1 cellular context compared by ENCODE assay signal in genomic region chr17:38749222-38750043, GRCh38.
TF ChIP-seq lines count a peak whose summit lies in the region.

No MANE protein-coding gene starts in this region.

TF ChIP-seq in HepG2, 621 proteins besides CTCF, POLR2A, EP300 and RAD21 (continued from another document and continues in another):
- TF ChIP-seq ETS1 (CRISPR knock-in tag; IDR thresholded peaks at IDR 0.05) (0 out of 2 replicates have a peak, but pooled peaks have one; percentile 28), GLMP (CRISPR knock-in tag; IDR thresholded peaks at IDR 0.05; ENCODE audit: borderline replicate concordance) (no peak), ZNF576 (CRISPR knock-in tag; IDR thresholded peaks at IDR 0.05) (no peak), RORA (CRISPR knock-in tag; IDR thresholded peaks at IDR 0.05) (no peak), ZNF136 (CRISPR knock-in tag; IDR thresholded peaks at IDR 0.05; ENCODE audit: low read depth) (0 out of 2 replicates have a peak, but pooled peaks have one; percentile 63), THAP7 (CRISPR knock-in tag; IDR thresholded peaks at IDR 0.05) (peak; percentile 87), KMT2B (CRISPR knock-in tag; IDR thresholded peaks at IDR 0.05) (peak; percentile 51; the same call in 1 of the 2 replicates), TCF12 (IDR thresholded peaks at IDR 0.05) (no peak), TCF12 (CRISPR knock-in tag; IDR thresholded peaks at IDR 0.05) (no peak), ZNF567 (CRISPR knock-in tag; IDR thresholded peaks at IDR 0.05; ENCODE audit: borderline replicate concordance) (no peak; the same call in 1 of the 2 replicates), ZNF337 (CRISPR knock-in tag; IDR thresholded peaks at IDR 0.05; ENCODE audit: borderline replicate concordance, low read depth) (no peak), ZNF883 (CRISPR knock-in tag; IDR thresholded peaks at IDR 0.05; ENCODE audit: not compliant biosample characterization) (peak; percentile 63), MXI1 (IDR thresholded peaks at IDR 0.05; ENCODE audit: borderline replicate concordance, low read depth, low read length) (peak; percentile 32; the same call in 1 of the 3 replicates), ZNF784 (CRISPR knock-in tag; IDR thresholded peaks at IDR 0.05; ENCODE audit: borderline replicate concordance) (peak; percentile 92; the same call in 1 of the 2 replicates), XBP1 (CRISPR knock-in tag; IDR thresholded peaks at IDR 0.05) (0 out of 2 replicates have a peak, but pooled peaks have one; percentile 45), TBX3 (IDR thresholded peaks at IDR 0.05; ENCODE audit: borderline replicate concordance) (no peak), ZNF556 (CRISPR knock-in tag; IDR thresholded peaks at IDR 0.05; ENCODE audit: borderline replicate concordance) (no peak), ARNTL (CRISPR knock-in tag; IDR thresholded peaks at IDR 0.05) (peak; percentile 68; the same call in 1 of the 2 replicates), ZNF674 (CRISPR knock-in tag; IDR thresholded peaks at IDR 0.05; ENCODE audit: low read depth) (peak; percentile 37; the same call in 1 of the 2 replicates), ZNF710 (CRISPR knock-in tag; IDR thresholded peaks at IDR 0.05; ENCODE audit: borderline replicate concordance) (peak; percentile 60), MXD3 (CRISPR knock-in tag; IDR thresholded peaks at IDR 0.05) (peak; percentile 0), SRY (CRISPR knock-in tag; IDR thresholded peaks at IDR 0.05) (peak; percentile 52; the same call in 1 of the 2 replicates), ZNF816 (CRISPR knock-in tag; IDR thresholded peaks at IDR 0.05; ENCODE audit: borderline replicate concordance) (no peak), YY1 (IDR thresholded peaks at IDR 0.05; ENCODE audit: insufficient read depth, insufficient replicate concordance, low read depth, low read length) (peak; percentile 65), KAT8 (CRISPR knock-in tag; IDR thresholded peaks at IDR 0.05) (peak; percentile 38; the same call in 1 of the 2 replicates), ZNF687 (CRISPR knock-in tag; IDR thresholded peaks at IDR 0.05) (peak; percentile 97), BATF2 (CRISPR knock-in tag; IDR thresholded peaks at IDR 0.05) (peak; percentile 80), NR2F6 (IDR thresholded peaks at IDR 0.05) (peak; percentile 41; the same call in 1 of the 2 replicates), NR2F6 (CRISPR knock-in tag; IDR thresholded peaks at IDR 0.05) (no peak; the same call in 1 of the 2 replicates), ZNF530 (CRISPR knock-in tag; IDR thresholded peaks at IDR 0.05; ENCODE audit: low read depth) (no peak), BORCS8-MEF2B (CRISPR knock-in tag; IDR thresholded peaks at IDR 0.05) (no peak; the same call in 1 of the 2 replicates), CREB3 (CRISPR knock-in tag; IDR thresholded peaks at IDR 0.05) (no peak), CSRNP2 (CRISPR knock-in tag; conservative IDR thresholded peaks at IDR 0.05; ENCODE audit: low read depth) (peak; percentile 76; the same call in 1 of the 2 replicates), ZNF607 (CRISPR knock-in tag; IDR thresholded peaks at IDR 0.05; ENCODE audit: borderline replicate concordance) (no peak), ATF4 (CRISPR knock-in tag; IDR thresholded peaks at IDR 0.05) (peak in 1 of 2 experiments; percentile 18; a peak in 1 of 4 replicates), ZNF333 (CRISPR knock-in tag; IDR thresholded peaks at IDR 0.05; ENCODE audit: borderline replicate concordance) (no peak; the same call in 1 of the 2 replicates), REL (CRISPR knock-in tag; conservative IDR thresholded peaks at IDR 0.05) (peak; percentile 88), AKAP8 (CRISPR knock-in tag; IDR thresholded peaks at IDR 0.05) (peak; percentile 59), ZNF501 (CRISPR knock-in tag; IDR thresholded peaks at IDR 0.05) (peak; percentile 61; the same call in 1 of the 2 replicates), KLF6 (CRISPR knock-in tag; IDR thresholded peaks at IDR 0.05) (0 out of 2 replicates have a peak, but pooled peaks have one; percentile 26), ZKSCAN1 (IDR thresholded peaks at IDR 0.05; ENCODE audit: low read length) (no peak), ZBTB39 (CRISPR knock-in tag; IDR thresholded peaks at IDR 0.05) (no peak)
